Comparison of ENCODE assay signal across 1 cellular context in the genomic region with DNA sequence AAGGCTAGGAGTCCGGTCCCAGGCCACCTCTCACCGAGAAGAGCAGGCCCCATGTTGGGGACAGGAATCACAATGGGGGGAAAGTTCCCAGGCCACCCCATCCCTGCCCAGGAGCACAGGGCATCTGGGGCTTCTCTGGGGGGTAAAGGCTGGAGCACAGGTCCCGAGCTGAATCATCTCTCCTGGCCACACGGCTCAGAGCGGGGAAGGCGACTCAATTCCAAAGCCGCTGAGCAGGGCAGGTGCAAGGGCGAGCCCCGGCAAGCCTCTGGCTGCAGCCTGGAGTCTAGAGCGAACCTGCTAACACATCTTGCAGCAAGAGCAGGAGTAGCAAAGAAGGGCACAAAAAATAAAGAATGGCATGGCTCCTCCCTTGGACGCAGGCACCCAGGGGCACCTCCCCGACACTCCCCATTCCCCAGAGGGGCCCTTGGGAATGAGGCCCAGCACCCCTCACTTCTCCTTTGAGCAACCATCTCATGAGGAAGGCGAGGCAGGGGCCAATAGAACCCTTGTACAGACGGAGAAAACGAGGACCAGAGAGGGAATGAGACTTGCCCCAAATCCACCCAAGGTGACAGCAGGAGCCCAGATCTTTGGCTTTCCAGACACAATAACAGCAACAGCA.
TF ChIP-seq lines count a peak whose summit lies in the region.

No MANE protein-coding gene starts in this region.

TF ChIP-seq in endothelial cell of umbilical vein, 7 proteins besides CTCF, POLR2A, EP300 and RAD21:
- TF ChIP-seq FOS (IDR thresholded peaks at IDR 0.05; ENCODE audit: borderline replicate concordance, insufficient read depth, low read length) (no peak), POLR2AphosphoS5 (IDR thresholded peaks at IDR 0.05; ENCODE audit: insufficient read depth, low read depth, low read length) (no peak), GATA2 (IDR thresholded peaks at IDR 0.05; ENCODE audit: insufficient read depth, insufficient read length, low read depth, low read length) (no peak), EZH2 (IDR thresholded peaks at IDR 0.05; ENCODE audit: borderline replicate concordance, low read depth, low read length, severe bottlenecking) (no peak), JUN (IDR thresholded peaks at IDR 0.05; ENCODE audit: borderline replicate concordance, insufficient read depth, insufficient read length, low read depth) (no peak), MYC (IDR thresholded peaks at IDR 0.05; ENCODE audit: low read depth, low read length) (no peak)
- TF ChIP-seq, protein P1, sequence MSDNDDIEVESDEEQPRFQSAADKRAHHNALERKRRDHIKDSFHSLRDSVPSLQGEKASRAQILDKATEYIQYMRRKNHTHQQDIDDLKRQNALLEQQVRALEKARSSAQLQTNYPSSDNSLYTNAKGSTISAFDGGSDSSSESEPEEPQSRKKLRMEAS (IDR thresholded peaks at IDR 0.05; ENCODE audit: insufficient read depth, insufficient read length) = no peak
